Comparison of ENCODE assay signal across 8 cellular contexts in the genomic region with DNA sequence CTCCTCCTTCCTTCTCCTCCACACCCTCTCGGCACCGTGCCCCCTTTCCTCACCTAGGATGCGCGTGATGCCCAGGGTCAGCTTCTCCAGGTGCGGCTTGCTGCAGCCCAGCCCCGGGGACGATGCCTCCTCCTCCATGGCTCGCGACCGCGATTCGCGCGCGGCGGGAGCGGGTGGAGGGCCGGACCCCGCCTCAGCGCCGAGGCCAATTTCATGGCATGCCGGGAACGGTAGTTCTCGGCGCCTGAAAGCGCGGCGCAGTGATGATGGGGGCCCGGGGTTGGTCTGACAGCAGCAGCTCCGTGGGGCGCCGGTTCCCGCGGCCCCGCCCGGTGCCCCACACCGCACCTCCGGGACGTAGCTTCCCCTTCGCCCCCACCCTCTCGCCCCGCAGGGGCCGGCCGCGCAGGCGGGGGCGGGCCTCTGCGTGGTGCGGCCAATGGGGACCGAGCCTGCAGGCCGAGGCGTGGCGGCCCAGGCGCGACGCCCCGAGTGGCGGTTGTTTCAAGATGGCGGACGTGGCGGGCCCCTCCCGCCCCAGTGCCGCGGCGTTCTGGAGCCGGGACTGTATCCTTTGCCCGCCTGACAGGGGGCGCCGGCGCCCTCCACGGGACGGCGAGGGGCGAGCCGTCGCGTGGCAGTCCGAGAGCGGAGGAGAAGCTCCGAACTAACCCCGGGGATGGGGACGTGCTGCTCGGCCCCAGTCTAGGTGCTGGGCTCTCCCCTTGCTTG. TPM values are rescaled to one million over a fixed set of nuclear protein-coding genes. Genes with fewer than 3 reads are reported as not detected.
DNase-seq lines count a peak whose midpoint lies in the region; ATAC-seq, FAIRE-seq and TF ChIP-seq lines count a peak whose summit lies in the region.

A gene (plus strand): TSS at position 498 of the 732 bp plus-strand sequence. CDS start 12 bp downstream, at position 510.
A gene with protein sequence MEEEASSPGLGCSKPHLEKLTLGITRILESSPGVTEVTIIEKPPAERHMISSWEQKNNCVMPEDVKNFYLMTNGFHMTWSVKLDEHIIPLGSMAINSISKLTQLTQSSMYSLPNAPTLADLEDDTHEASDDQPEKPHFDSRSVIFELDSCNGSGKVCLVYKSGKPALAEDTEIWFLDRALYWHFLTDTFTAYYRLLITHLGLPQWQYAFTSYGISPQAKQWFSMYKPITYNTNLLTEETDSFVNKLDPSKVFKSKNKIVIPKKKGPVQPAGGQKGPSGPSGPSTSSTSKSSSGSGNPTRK (minus strand): TSS at position 373 of the 732 bp plus-strand sequence. CDS start 235 bp downstream, at position 138.

- no peaks in the 10 kb centered on the region for H4K20me1 ChIP-seq in HepG2 (ENCODE audit: insufficient read depth, low read length)

- peak in 1 of 2 experiments; percentile 67 for TF ChIP-seq POLR2A in HepG2 (IDR thresholded peaks at IDR 0.05; ENCODE audit: insufficient read depth in 1 of 2, low read depth in 2 of 2, low read length in 2 of 2)

- BruUV-seq in HepG2 (replicated peaks; lab: Mats Ljungman, UMichigan) = no TSS peak

- H3K4me3 Mint-ChIP-seq in activated CD4-positive, alpha-beta T cell treated with anti-CD3 and anti-CD28 coated beads, Interleukin-2, amount 10 ng/mL, durations not matched to agents 24 days and 14 days = peak within 1 kb of the TSS; percentile 83

- H3K4me2 ChIP-seq in HepG2 (ENCODE audit: low read depth, low read length) = peak within 1 kb of the TSS; percentile 84

- no peak for TF ChIP-seq CTCF in coronary artery (IDR thresholded peaks at IDR 0.05)
- peak; percentile 85 for TF ChIP-seq CTCF in HepG2 (CRISPR knock-in tag; IDR thresholded peaks at IDR 0.05)

- DNase-seq in C1 segment of cervical spinal cord (lab: John Stamatoyannopoulos, UW) (peak; percentile 32 to 97 (median 81)), GM19240 (ENCODE audit: insufficient read length, low spot score) (peak; percentile 79), NCI-H526 (lab: John Stamatoyannopoulos, UW) (peak; percentile 77 to 93), coronary artery (ENCODE audit: low spot score) (peak; percentile 89), HepG2 (ENCODE audit: low spot score) (peak; percentile 75)
- DNase-seq in activated CD4-positive, alpha-beta T cell treated with anti-CD3 and anti-CD28 coated beads, Interleukin-2, amount 10 ng/mL, durations not matched to agents 24 days and 14 days = peak; percentile 97
- peak; percentile 87 for DNase-seq in stimulated activated CD4-positive, alpha-beta T cell treated with anti-CD3 and anti-CD28 coated beads, Interleukin-4, amount 100 ng/mL, for 1 hour

- in situ Hi-C loops in HepG2 (cut with HindIII; ENCODE audit: extremely low pct_ligation_motif_present, low pct_unique_long_range_greater_than_20kb) = no loop called here

- peak within 1 kb of the TSS; percentile 89 for H2AFZ ChIP-seq in HepG2 (ENCODE audit: low read length)

- WGBS in HepG2 (ENCODE audit: low lambda C conversion rate) = under 1% methylated on average over 21 of the region's 83 CpGs

- ATAC-seq in HG03457 (IDR thresholded peaks at IDR 0.05; ENCODE audit: unreplicated experiment) (peak; percentile 91), HepG2 (peak; percentile 93)

- H3K27me3 ChIP-seq in HepG2 (ENCODE audit: control insufficient read depth in 1 of 2, insufficient read depth in 2 of 2, low read length in 2 of 2) = no peaks in the 10 kb centered on the region; a peak in 1 of 5 replicates

- peaks cover 40% of the 10 kb centered on the region for H3K4me1 ChIP-seq in HepG2 (ENCODE audit: insufficient read depth, low read length)

- peak within 1 kb of the TSS; percentile 98 for H3K27ac Mint-ChIP-seq in activated CD4-positive, alpha-beta T cell treated with anti-CD3 and anti-CD28 coated beads, Interleukin-2, amount 10 ng/mL, durations not matched to agents 24 days and 14 days

- H3K4me3 ChIP-seq in coronary artery = peak within 1 kb of the TSS; percentile 78
- H3K4me3 ChIP-seq in HepG2 (replicated peaks in 1 of 3; ENCODE audit: insufficient read depth in 1 of 3, low read depth in 2 of 3, low read length in 3 of 3) = peak within 1 kb of the TSS; percentile 94 to 99 (median 94)

- peaks cover 13% of the 10 kb centered on the region for H3K79me2 ChIP-seq in HepG2 (ENCODE audit: insufficient read depth, low read length)

- peaks cover 15% of the 10 kb centered on the region for H3K36me3 Mint-ChIP-seq in activated CD4-positive, alpha-beta T cell treated with anti-CD3 and anti-CD28 coated beads, Interleukin-2, amount 10 ng/mL, durations not matched to agents 24 days and 14 days (ENCODE audit: low read depth)

- no peaks in the 10 kb centered on the region for H3K27me3 Mint-ChIP-seq in activated CD4-positive, alpha-beta T cell treated with anti-CD3 and anti-CD28 coated beads, Interleukin-2, amount 10 ng/mL, durations not matched to agents 24 days and 14 days

- H3K27ac ChIP-seq in coronary artery = peak within 1 kb of the TSS; percentile 78 to 81
- H3K27ac ChIP-seq in HepG2 (ENCODE audit: extremely low read length, insufficient read depth, low read length) = peak within 1 kb of the TSS; percentile 73

- H3K9ac ChIP-seq in HepG2 (ENCODE audit: insufficient read depth, low read depth, low read length) = peak within 1 kb of the TSS; percentile 85

- H3K36me3 ChIP-seq in HepG2 (replicated peaks in 1 of 2; ENCODE audit: control insufficient read depth in 1 of 2, insufficient read depth in 2 of 2, low read length in 2 of 2) = no peaks in the 10 kb centered on the region; a peak in 1 of 5 replicates

- intact Hi-C loops in activated CD4-positive, alpha-beta T cell treated with anti-CD3 and anti-CD28 coated beads, Interleukin-2, amount 10 ng/mL, durations not matched to agents 24 days and 14 days (cut with micrococcal nuclease) = loop anchor here (1.0 to 10.0 kb wide), 5 partner anchors 66 to 1964 kb away; a partner anchor contains a TSS
- intact Hi-C loops in HepG2 (cut with micrococcal nuclease; ENCODE audit: unreplicated experiment) = no loop called here

- CTCF ChIA-PET in HepG2 (lab: Yijun Ruan, JAX; ENCODE audit: low intra/inter-chr PET ratio, low total read pairs) = no interaction called here

- TF ChIP-seq EP300 in HepG2 (IDR thresholded peaks at IDR 0.05; ENCODE audit: low read depth in 2 of 2, low read length in 2 of 2) = no peak
- TF ChIP-seq EP300 in HepG2 (CRISPR knock-in tag; IDR thresholded peaks at IDR 0.05; ENCODE audit: borderline replicate concordance) = peak; percentile 10; the same call in 1 of the 2 replicates

- TF ChIP-seq RAD21 in HepG2 (CRISPR knock-in tag; IDR thresholded peaks at IDR 0.05) = peak; percentile 7; the same call in 1 of the 2 replicates

- H3K9me3 ChIP-seq in HepG2 (ENCODE audit: low read length) = no peaks in the 10 kb centered on the region

- no peaks in the 10 kb centered on the region for H3K9me3 Mint-ChIP-seq in activated CD4-positive, alpha-beta T cell treated with anti-CD3 and anti-CD28 coated beads, Interleukin-2, amount 10 ng/mL, durations not matched to agents 24 days and 14 days

- peaks cover 45% of the 10 kb centered on the region for H3K4me1 Mint-ChIP-seq in activated CD4-positive, alpha-beta T cell treated with anti-CD3 and anti-CD28 coated beads, Interleukin-2, amount 10 ng/mL, durations not matched to agents 24 days and 14 days

- no peak for FAIRE-seq in HepG2 (lab: Jason Lieb, UNC)

- POLR2A ChIA-PET in HepG2 (lab: Yijun Ruan, JAX) = interaction anchor here (0.6 kb wide), 1 partner anchor 697 kb away, joined by 3 read pairs; no protein-coding TSS in a partner anchor

RNA-seq across cellular contexts. Expression of the first gene that starts in this region (rescaled TPM):
- total RNA-seq in activated CD4-positive, alpha-beta T cell treated with anti-CD3 and anti-CD28 coated beads, Interleukin-2, amount 10 ng/mL, durations not matched to agents 24 days and 14 days = 7.3 and 7.6 TPM in 2 replicates
- total RNA-seq in HepG2 (2016; rRNA removed; fragmentation: Illumina TruSeq; extraction: Trizol) = 5.2 and 6.0 TPM in 2 replicates
- total RNA-seq in HepG2 (2016; cell fraction: cytosol; rRNA removed; fragmentation: Illumina TruSeq; extraction: Trizol; ENCODE audit: low read depth) = 9.5 and 13.3 TPM in 2 replicates
- total RNA-seq in HepG2 (2016; cell fraction: insoluble cytoplasmic fraction; rRNA removed; fragmentation: Illumina TruSeq; extraction: Trizol) = 4.0 and 6.7 TPM in 2 replicates
- 5.5 and 7.5 TPM in 2 replicates for total RNA-seq in HepG2 (2016; cell fraction: membrane; rRNA removed; fragmentation: Illumina TruSeq; extraction: Trizol)
- 14.3 and 17.0 TPM in 2 replicates for total RNA-seq in HepG2 (2016; cell fraction: nucleus; rRNA removed; fragmentation: Illumina TruSeq; extraction: Trizol)
- 2.8 and 4.1 TPM in 2 replicates for polyA plus RNA-seq in HepG2 (2011; rRNA removed)
- polyA plus RNA-seq in HepG2 (2011; cell fraction: cytosol; rRNA removed) = 1.4 and 1.5 TPM in 2 replicates
- polyA plus RNA-seq in HepG2 (2011; cell fraction: nucleus; rRNA removed) = 6.6 and 6.9 TPM in 2 replicates
- 1.9 and 2.6 TPM in 2 replicates for polyA plus RNA-seq in HepG2 (2012)
- 1.1 and 1.2 TPM in 2 replicates for polyA plus RNA-seq in HepG2 (2016; cell fraction: cytosol; fragmentation: Illumina TruSeq; extraction: Trizol; ENCODE audit: low read depth)
- polyA plus RNA-seq in HepG2 (2016; cell fraction: insoluble cytoplasmic fraction; fragmentation: Illumina TruSeq; extraction: Trizol; ENCODE audit: low read depth) = 2.8 and 3.0 TPM in 2 replicates
- polyA plus RNA-seq in HepG2 (2016; cell fraction: membrane; fragmentation: Illumina TruSeq; extraction: Trizol; ENCODE audit: low read depth) = 1.6 and 1.7 TPM in 2 replicates
- polyA plus RNA-seq in HepG2 (2016; cell fraction: nucleus; fragmentation: Illumina TruSeq; extraction: Trizol; ENCODE audit: insufficient read depth, low read depth) = 7.8 and 8.1 TPM in 2 replicates
- polyA minus RNA-seq in HepG2 (2011; rRNA and poly(A)+ RNA removed; ENCODE audit: low replicate concordance) = 9.4 and 9.6 TPM in 2 replicates
- polyA minus RNA-seq in HepG2 (2011; cell fraction: cytosol; rRNA and poly(A)+ RNA removed) = 2.2 and 2.3 TPM in 2 replicates
- polyA minus RNA-seq in HepG2 (2011; cell fraction: nucleus; rRNA and poly(A)+ RNA removed) = 30.0 and 33.0 TPM in 2 replicates

RNA-seq across cellular contexts. Expression of the second gene that starts in this region (rescaled TPM):
- 76.9 and 77.5 TPM in 2 replicates for total RNA-seq in activated CD4-positive, alpha-beta T cell treated with anti-CD3 and anti-CD28 coated beads, Interleukin-2, amount 10 ng/mL, durations not matched to agents 24 days and 14 days
- total RNA-seq in HepG2 (2016; rRNA removed; fragmentation: Illumina TruSeq; extraction: Trizol) = 72.1 and 73.3 TPM in 2 replicates
- 144 and 164 TPM in 2 replicates for total RNA-seq in HepG2 (2016; cell fraction: cytosol; rRNA removed; fragmentation: Illumina TruSeq; extraction: Trizol; ENCODE audit: low read depth)
- total RNA-seq in HepG2 (2016; cell fraction: insoluble cytoplasmic fraction; rRNA removed; fragmentation: Illumina TruSeq; extraction: Trizol) = 68.1 and 77.7 TPM in 2 replicates
- total RNA-seq in HepG2 (2016; cell fraction: membrane; rRNA removed; fragmentation: Illumina TruSeq; extraction: Trizol) = 182 and 189 TPM in 2 replicates
- 40.9 and 47.8 TPM in 2 replicates for total RNA-seq in HepG2 (2016; cell fraction: nucleus; rRNA removed; fragmentation: Illumina TruSeq; extraction: Trizol)
- polyA plus RNA-seq in HepG2 (2011; rRNA removed) = 106 and 137 TPM in 2 replicates
- 105 and 107 TPM in 2 replicates for polyA plus RNA-seq in HepG2 (2011; cell fraction: cytosol; rRNA removed)
- 34.8 and 39.7 TPM in 2 replicates for polyA plus RNA-seq in HepG2 (2011; cell fraction: nucleus; rRNA removed)
- polyA plus RNA-seq in HepG2 (2012) = 38.7 and 54.0 TPM in 2 replicates
- 242 and 261 TPM in 2 replicates for polyA plus RNA-seq in HepG2 (2016; cell fraction: cytosol; fragmentation: Illumina TruSeq; extraction: Trizol; ENCODE audit: low read depth)
- polyA plus RNA-seq in HepG2 (2016; cell fraction: insoluble cytoplasmic fraction; fragmentation: Illumina TruSeq; extraction: Trizol; ENCODE audit: low read depth) = 89.6 and 107 TPM in 2 replicates
- 249 and 261 TPM in 2 replicates for polyA plus RNA-seq in HepG2 (2016; cell fraction: membrane; fragmentation: Illumina TruSeq; extraction: Trizol; ENCODE audit: low read depth)
- polyA plus RNA-seq in HepG2 (2016; cell fraction: nucleus; fragmentation: Illumina TruSeq; extraction: Trizol; ENCODE audit: insufficient read depth, low read depth) = 51.1 and 62.4 TPM in 2 replicates
- 108 and 264 TPM in 2 replicates for polyA minus RNA-seq in HepG2 (2011; rRNA and poly(A)+ RNA removed; ENCODE audit: low replicate concordance)
- polyA minus RNA-seq in HepG2 (2011; cell fraction: cytosol; rRNA and poly(A)+ RNA removed) = 41.5 and 43.6 TPM in 2 replicates
- 65.9 and 77.7 TPM in 2 replicates for polyA minus RNA-seq in HepG2 (2011; cell fraction: nucleus; rRNA and poly(A)+ RNA removed)

Comparison
In these comparisons a context has a peak if more than half of its experiments do, and no peak if none do; other contexts are left out.
1. Peak in every context shown above with its lines: DNase-seq, ATAC-seq, H3K4me3 ChIP-seq and H3K27ac ChIP-seq.